In the genomic region with DNA sequence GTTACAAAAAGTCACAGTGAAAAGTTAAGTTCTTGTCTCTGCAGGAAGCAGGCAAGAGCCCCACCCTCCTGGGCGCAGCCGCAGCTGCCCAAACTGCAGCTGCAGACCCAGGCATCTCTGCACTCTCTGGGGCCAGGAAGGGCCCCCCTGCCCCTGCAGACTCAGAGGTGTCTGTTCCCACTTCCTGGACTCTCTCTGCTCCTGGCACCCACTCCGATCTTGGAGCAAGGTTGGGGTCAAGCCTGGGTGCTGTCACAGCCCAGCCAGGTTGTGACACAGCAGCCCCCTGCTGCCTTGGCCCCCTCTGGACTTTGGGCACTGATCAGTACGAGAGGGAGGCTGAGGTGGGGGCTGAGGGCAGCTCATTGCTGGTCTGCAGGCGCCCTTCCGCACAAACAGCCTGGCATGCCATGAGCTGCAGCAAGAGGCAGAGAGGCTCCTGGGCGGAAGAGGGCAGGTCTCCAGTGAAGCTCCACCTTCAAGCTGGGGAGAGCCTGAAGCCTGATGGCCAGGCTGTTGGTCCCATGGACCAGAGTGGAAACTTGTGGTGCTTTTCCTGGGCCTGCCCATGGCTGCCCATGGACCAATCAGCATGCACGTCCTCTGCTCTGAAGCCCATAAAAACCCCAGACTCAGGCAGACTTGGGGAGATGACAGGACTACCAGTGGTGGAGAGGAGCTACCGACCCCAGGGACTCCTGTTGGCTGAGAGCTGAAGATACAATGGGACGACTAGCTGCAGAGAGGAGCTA, we compare ENCODE assay signal across 25 cellular contexts. TPM values are rescaled to one million over a fixed set of nuclear protein-coding genes. Genes with fewer than 3 reads are reported as not detected.
DNase-seq lines count a peak whose midpoint lies in the region; ATAC-seq and TF ChIP-seq lines count a peak whose summit lies in the region.
"Had no signal": no experiment of that assay in that cellular context is flagged by ENCODE, and none has a peak within 500 bp of the region (broad histone marks: within the 10 kb centered on the region; RNA-seq: fewer than 3 reads in every experiment).

No MANE protein-coding gene starts in this region.

- H3K36me3 ChIP-seq in CD8-positive, alpha-beta memory T cell (ENCODE audit: insufficient read depth, low read length): no peaks in the 10 kb centered on the region
- H3K36me3 ChIP-seq in mammary epithelial cell (ENCODE audit: insufficient read depth, low read length): no peaks in the 10 kb centered on the region
- H3K36me3 ChIP-seq: left ventricle myocardium inferior, Peyer's patch, prostate gland, sigmoid colon had no signal

- H3K9ac ChIP-seq in mammary epithelial cell (ENCODE audit: insufficient read depth, low read length): no peak overlapping the region
- H3K9ac ChIP-seq: BLaER1 treated with 17β-estradiol and CSF1 and Interleukin-3, amounts not matched to agents 10 nM and 100 nM had no signal

- DNase-seq in CD4-positive, alpha-beta T cell: peak in 7 of 10 experiments; percentile 4 to 34 (median 11)
- peak; percentile 15 to 61 (median 40) for DNase-seq in CD8-positive, alpha-beta memory T cell
- DNase-seq in activated effector memory CD4-positive, alpha-beta T cell treated with Interleukin-2 at 50 U/mL for 16 hours: peak; percentile 30
- peak in 2 of 10 donors; percentile 9 to 15 for DNase-seq in naive thymus-derived CD8-positive, alpha-beta T cell
- DNase-seq in mammary epithelial cell (no peak), dedifferentiated amniotic fluid mesenchymal stem cell (ENCODE audit: extremely low spot score) (no peak)
- DNase-seq in activated T-cell treated with anti-CD3 and anti-CD28 coated beads, Interleukin-2, amount 50 U/mL, for 48 hours: no peak
- DNase-seq: activated CD4-positive, alpha-beta T cell treated with anti-CD3 and anti-CD28 coated beads for 48 hours; activated T-cell treated with anti-CD3 and anti-CD28 coated beads, Interleukin-2, amount 50 U/mL, for 72 hours; GF-D8; NCI-H1436; NCI-H748 treated with DMSO at 0.1 percent for 48 hours; occipital lobe; Peyer's patch; SHP77 treated with DMSO at 0.1 percent for 48 hours; sigmoid colon; stimulated activated CD4-positive, alpha-beta T cell treated with anti-CD3 and anti-CD28 coated beads, Interleukin-4, amount 100 ng/mL, for 24 hours had no signal

- no peak overlapping the region for H3K27ac ChIP-seq in CD4-positive, alpha-beta T cell (ENCODE audit: low read depth, low read length)
- no peak overlapping the region for H3K27ac ChIP-seq in CD8-positive, alpha-beta memory T cell (ENCODE audit: low read depth, low read length)
- no peak overlapping the region for H3K27ac ChIP-seq in mammary epithelial cell (ENCODE audit: insufficient read depth, low read depth, low read length)
- H3K27ac ChIP-seq: BLaER1 treated with 17β-estradiol and CSF1 and Interleukin-3, amounts not matched to agents 10 nM and 100 nM; left ventricle myocardium inferior; Peyer's patch; prostate gland; sigmoid colon; tibial nerve; VCaP had no signal

- H2AFZ ChIP-seq in mammary epithelial cell (ENCODE audit: low read depth, low read length): no peak overlapping the region

- no peak overlapping the region for H3K4me2 ChIP-seq in mammary epithelial cell (ENCODE audit: insufficient read depth, low read depth, low read length)
- H3K4me2 ChIP-seq: BLaER1 treated with 17β-estradiol and CSF1 and Interleukin-3, amounts not matched to agents 10 nM and 100 nM had no signal

- in situ Hi-C loops in mammary epithelial cell (cut with MboI; ENCODE audit: low sequenced_read_pairs in 2 of 2): no loop called here

- intact Hi-C loops in CD4-positive, alpha-beta T cell (cut with DNase I, micrococcal nuclease): no loop called here
- intact Hi-C loops in mammary epithelial cell (cut with micrococcal nuclease): loop anchor here (10.0 kb wide), 1 partner anchor 312 kb away; no protein-coding TSS in a partner anchor

- ATAC-seq in CD4-positive, alpha-beta T cell (ENCODE audit: poor library complexity): peak; percentile 62
- peak in 1 of 2 donors; percentile 70 for ATAC-seq in naive thymus-derived CD8-positive, alpha-beta T cell
- ATAC-seq: esophagus mucosa, HCT116 had no signal

- no peaks in the 10 kb centered on the region for H3K9me3 ChIP-seq in CD4-positive, alpha-beta T cell (ENCODE audit: control insufficient read depth, low read length)
- no peaks in the 10 kb centered on the region for H3K9me3 ChIP-seq in CD8-positive, alpha-beta memory T cell (ENCODE audit: low read length)
- H3K9me3 ChIP-seq in mammary epithelial cell (replicated peaks; ENCODE audit: insufficient read depth, low read length): no peaks in the 10 kb centered on the region
- H3K9me3 ChIP-seq: left ventricle myocardium inferior, Peyer's patch, prostate gland, sigmoid colon, tibial nerve had no signal

- TF ChIP-seq CTCF in CD4-positive, alpha-beta T cell (IDR thresholded peaks at IDR 0.05): no peak
- TF ChIP-seq CTCF in mammary epithelial cell (conservative IDR thresholded peaks at IDR 0.05 in 1 of 2, IDR thresholded peaks at IDR 0.05 in 1 of 2; ENCODE audit: extremely low read depth in 1 of 2, insufficient read depth in 1 of 2, low read depth in 1 of 2, low read length in 2 of 2): no peak

- CTCF ChIA-PET in CD4-positive, alpha-beta T cell (lab: Charles Lee): no interaction called here
- CTCF ChIA-PET in CD8-positive, alpha-beta memory T cell (lab: Charles Lee): interaction anchor here (1.3 to 2.7 kb wide), 3 partner anchors 9 to 193 kb away, joined by 3 to 15 read pairs (median 6); no protein-coding TSS in a partner anchor
- CTCF ChIA-PET in mammary epithelial cell (lab: Charles Lee; ENCODE audit: low non-redundant PET): no interaction called here

- no peaks in the 10 kb centered on the region for H3K27me3 Mint-ChIP-seq in CD4-positive, alpha-beta T cell
- H3K27me3 Mint-ChIP-seq in CD8-positive, alpha-beta memory T cell: no peaks in the 10 kb centered on the region
- H3K27me3 Mint-ChIP-seq in naive thymus-derived CD8-positive, alpha-beta T cell: no peaks in the 10 kb centered on the region
- H3K27me3 Mint-ChIP-seq: dendritic cell treated with granulocyte-macrophage colony-stimulating factor and Interleukin-4, amounts not matched to agents 40 ng/mL and 50 ng/mL, for 4 days had no signal

- no peaks in the 10 kb centered on the region for H3K36me3 Mint-ChIP-seq in CD4-positive, alpha-beta T cell (ENCODE audit: low read depth)
- H3K36me3 Mint-ChIP-seq in CD8-positive, alpha-beta memory T cell: no peaks in the 10 kb centered on the region
- H3K36me3 Mint-ChIP-seq in naive thymus-derived CD8-positive, alpha-beta T cell: no peaks in the 10 kb centered on the region

- WGBS in mammary epithelial cell (ENCODE audit: low coverage, missing lambda C conversion rate): 93% methylated on average over 9 of the region's 10 CpGs

- no peaks in the 10 kb centered on the region for H3K79me2 ChIP-seq in mammary epithelial cell (ENCODE audit: insufficient read depth, low read length)

- no peaks in the 10 kb centered on the region for H3K9me3 Mint-ChIP-seq in CD4-positive, alpha-beta T cell
- H3K9me3 Mint-ChIP-seq in CD8-positive, alpha-beta memory T cell: no peaks in the 10 kb centered on the region
- no peaks in the 10 kb centered on the region for H3K9me3 Mint-ChIP-seq in naive thymus-derived CD8-positive, alpha-beta T cell
- H3K9me3 Mint-ChIP-seq: activated T-cell treated with anti-CD3 and anti-CD28 coated beads, Interleukin-2, amount 50 U/mL, for 72 hours; dendritic cell treated with granulocyte-macrophage colony-stimulating factor and Interleukin-4, amounts not matched to agents 40 ng/mL and 50 ng/mL, for 4 days had no signal

- peaks cover 44% of the 10 kb centered on the region for H3K4me1 ChIP-seq in CD8-positive, alpha-beta memory T cell (ENCODE audit: insufficient read depth, low read length)
- peaks cover 35% of the 10 kb centered on the region for H3K4me1 ChIP-seq in mammary epithelial cell (ENCODE audit: insufficient read depth, low read length)
- H3K4me1 ChIP-seq: left ventricle myocardium inferior, Peyer's patch, prostate gland, tibial nerve had no signal

- H3K27ac Mint-ChIP-seq in CD4-positive, alpha-beta T cell: peak overlapping the region; percentile 21
- peak overlapping the region; percentile 56 to 94 (median 80) for H3K27ac Mint-ChIP-seq in CD8-positive, alpha-beta memory T cell
- H3K27ac Mint-ChIP-seq in naive thymus-derived CD8-positive, alpha-beta T cell: peak overlapping the region in 7 of 10 donors; percentile 6 to 77 (median 46)
- H3K27ac Mint-ChIP-seq: activated T-cell treated with anti-CD3 and anti-CD28 coated beads, Interleukin-2, amount 50 U/mL, for 72 hours; dendritic cell treated with granulocyte-macrophage colony-stimulating factor and Interleukin-4, amounts not matched to agents 40 ng/mL and 50 ng/mL, for 4 days had no signal

- peak overlapping the region; percentile 11 for H3K4me3 ChIP-seq in CD8-positive, alpha-beta memory T cell (ENCODE audit: low read length)
- no peak overlapping the region for H3K4me3 ChIP-seq in mammary epithelial cell (replicated peaks in 1 of 3; ENCODE audit: insufficient read depth in 1 of 3, low read depth in 2 of 3, low read length in 3 of 3)
- H3K4me3 ChIP-seq: BLaER1 treated with 17β-estradiol and CSF1 and Interleukin-3, amounts not matched to agents 10 nM and 100 nM; left ventricle myocardium inferior; Peyer's patch; prostate gland; sigmoid colon; tibial nerve had no signal

- H4K20me1 ChIP-seq in mammary epithelial cell (ENCODE audit: insufficient read depth, low read length): no peaks in the 10 kb centered on the region
- H4K20me1 ChIP-seq: BLaER1 treated with 17β-estradiol and CSF1 and Interleukin-3, amounts not matched to agents 10 nM and 100 nM had no signal

- POLR2A ChIA-PET in CD4-positive, alpha-beta T cell (lab: Charles Lee): no interaction called here
- POLR2A ChIA-PET in CD8-positive, alpha-beta memory T cell (lab: Charles Lee): interaction anchor here (0.6 to 1.4 kb wide), 2 partner anchors 31 to 225 kb away, joined by 3 read pairs; partner anchors contain the start of gene EPM2AIP1
- POLR2A ChIA-PET in naive thymus-derived CD8-positive, alpha-beta T cell (lab: Charles Lee): no interaction called here

- no peaks in the 10 kb centered on the region for H3K27me3 ChIP-seq in CD4-positive, alpha-beta T cell (ENCODE audit: control insufficient read depth, insufficient read depth, low read length)
- no peaks in the 10 kb centered on the region for H3K27me3 ChIP-seq in CD8-positive, alpha-beta memory T cell (ENCODE audit: insufficient read depth, low read length, poor library complexity, severe bottlenecking)
- no peaks in the 10 kb centered on the region for H3K27me3 ChIP-seq in mammary epithelial cell (ENCODE audit: insufficient read depth, low read length)
- H3K27me3 ChIP-seq: BLaER1 treated with 17β-estradiol and CSF1 and Interleukin-3, amounts not matched to agents 10 nM and 100 nM; Peyer's patch; sigmoid colon; tibial nerve had no signal

- no TSS peak for BruUV-seq in mammary epithelial cell (replicated peaks; lab: Mats Ljungman, UMichigan)

- no peak overlapping the region for H3K4me3 Mint-ChIP-seq in CD4-positive, alpha-beta T cell
- peak overlapping the region; percentile 28 to 72 (median 58) for H3K4me3 Mint-ChIP-seq in CD8-positive, alpha-beta memory T cell
- H3K4me3 Mint-ChIP-seq in naive thymus-derived CD8-positive, alpha-beta T cell: peak overlapping the region in 6 of 10 donors; percentile 0 to 73 (median 36)
- H3K4me3 Mint-ChIP-seq: activated T-cell treated with anti-CD3 and anti-CD28 coated beads, Interleukin-2, amount 50 U/mL, for 72 hours; dendritic cell treated with granulocyte-macrophage colony-stimulating factor and Interleukin-4, amounts not matched to agents 40 ng/mL and 50 ng/mL, for 4 days had no signal

- dilution Hi-C loops in mammary epithelial cell (cut with HindIII; ENCODE audit: low sequenced_read_pairs): loop anchor here (5.0 kb wide), 2 partner anchors 55 to 80 kb away; no protein-coding TSS in a partner anchor

- H3K4me1 Mint-ChIP-seq in CD4-positive, alpha-beta T cell (ENCODE audit: low read depth): peaks cover 15% of the 10 kb centered on the region
- H3K4me1 Mint-ChIP-seq in CD8-positive, alpha-beta memory T cell: peaks cover 51 to 67% (median 59%) of the 10 kb centered on the region in 3 donors
- peaks cover 7 to 37% (median 21%) of the 10 kb centered on the region in 4 donors for H3K4me1 Mint-ChIP-seq in naive thymus-derived CD8-positive, alpha-beta T cell

RNA-seq across cellular contexts. Expression of gene GOLGA4, which starts 25.8 kb away (rescaled TPM):
- 10 to 100 TPM; 50.2 TPM for total RNA-seq in CD4-positive, alpha-beta T cell
- 10 to 100 TPM; 39.4 to 42.1 TPM for total RNA-seq in CD8-positive, alpha-beta memory T cell
- polyA plus RNA-seq in CD8-positive, alpha-beta memory T cell: 38.6 TPM
- 10 to 100 TPM; 55.1 to 55.9 TPM for total RNA-seq in naive thymus-derived CD8-positive, alpha-beta T cell
- 10 to 100 TPM in 2 of 3 donors, 1 to 10 TPM in 1; 7.3 to 16.2 (median 10.3) TPM for polyA plus RNA-seq in naive thymus-derived CD8-positive, alpha-beta T cell
- total RNA-seq in mammary epithelial cell: 10 to 100 TPM; 61.8 to 84.2 TPM
- 18.6 TPM for polyA plus RNA-seq in mammary epithelial cell
- 46.5 TPM for polyA minus RNA-seq in mammary epithelial cell

RNA-seq across cellular contexts. Expression of gene LRRFIP2, which starts 42.9 kb away (rescaled TPM):
- total RNA-seq in CD4-positive, alpha-beta T cell: 10 to 100 TPM; 34.2 to 34.8 TPM
- 10 to 100 TPM; 34.1 to 34.3 TPM for total RNA-seq in CD8-positive, alpha-beta memory T cell
- 21.9 TPM for polyA plus RNA-seq in CD8-positive, alpha-beta memory T cell
- 10 to 100 TPM; 33.0 to 34.0 TPM for total RNA-seq in naive thymus-derived CD8-positive, alpha-beta T cell
- polyA plus RNA-seq in naive thymus-derived CD8-positive, alpha-beta T cell: 10 to 100 TPM; 11.2 to 14.6 (median 12.3) TPM
- 100 to 1,000 TPM in 1 of 2 donors, 10 to 100 TPM in 1; 78.7 to 122 TPM for total RNA-seq in mammary epithelial cell
- 45.8 TPM for polyA plus RNA-seq in mammary epithelial cell
- 41.5 TPM for polyA minus RNA-seq in mammary epithelial cell

Comparison
In these comparisons a context has a peak if more than half of its experiments do, and no peak if none do; other contexts are left out.
1. DNase-seq: peak in CD4-positive, alpha-beta T cell (7 of 10), CD8-positive, alpha-beta memory T cell (5 of 5) and activated effector memory CD4-positive, alpha-beta T cell treated with Interleukin-2 at 50 U/mL for 16 hours (single experiment); none in mammary epithelial cell (single experiment), activated T-cell treated with anti-CD3 and anti-CD28 coated beads, Interleukin-2, amount 50 U/mL, for 48 hours (0 of 2) and dedifferentiated amniotic fluid mesenchymal stem cell (single experiment).
2. H3K27ac Mint-ChIP-seq: peak in every context shown above with its lines; median percentile 80 in CD8-positive, alpha-beta memory T cell; 46 in naive thymus-derived CD8-positive, alpha-beta T cell; 21 in CD4-positive, alpha-beta T cell.